ENCODE assay signal across 18 cellular contexts in genomic region chr11:44791546-44791945, GRCh38.
DNase-seq lines count a peak whose midpoint lies in the region; ATAC-seq and TF ChIP-seq lines count a peak whose summit lies in the region.
"Had no signal": no experiment of that assay in that cellular context is flagged by ENCODE, and none has a peak within 500 bp of the region (broad histone marks: within the 10 kb centered on the region; RNA-seq: fewer than 3 reads in every experiment).

No MANE protein-coding gene starts in this region.

- no peak overlapping the region for H3K9ac ChIP-seq in neural cell (ENCODE audit: low read length)
- H3K9ac ChIP-seq: BLaER1 had no signal

- WGBS in right cardiac atrium = 69% methylated on average over 8 of the region's 8 CpGs
- WGBS in spleen, 5 donors = 87 to 92% (median 90%) methylated on average over 4 to 8 of the region's 8 CpGs

- H3K27ac ChIP-seq in right cardiac atrium (ENCODE audit: low read length) (no peak overlapping the region), neural cell (ENCODE audit: low read length) (peak overlapping the region; percentile 99), spleen (no peak overlapping the region)
- H3K27ac ChIP-seq: 22Rv1, BLaER1, C4-2B had no signal

- no peak overlapping the region for H3K4me2 ChIP-seq in neural cell (ENCODE audit: low read length)
- H3K4me2 ChIP-seq: BLaER1, GM23338 had no signal

- no peak for TF ChIP-seq RAD21 in neural cell (conservative IDR thresholded peaks at IDR 0.05)

- TF ChIP-seq CTCF in neural cell (IDR thresholded peaks at IDR 0.05; ENCODE audit: poor library complexity, severe bottlenecking) (no peak), spleen (IDR thresholded peaks at IDR 0.05 in 8 of 11, conservative IDR thresholded peaks at IDR 0.05 in 3 of 11) (no peak)

- no peak for TF ChIP-seq EP300 in neural cell (conservative IDR thresholded peaks at IDR 0.05; ENCODE audit: poor library complexity, severe bottlenecking)

- peaks cover 36% of the 10 kb centered on the region for H3K79me2 ChIP-seq in neural cell (replicated peaks; ENCODE audit: insufficient read depth, low read length)

- H3K9me2 ChIP-seq in neural cell (ENCODE audit: insufficient read depth, low read length) = no peaks in the 10 kb centered on the region

- H3K9me3 ChIP-seq in right cardiac atrium (ENCODE audit: control insufficient read depth, low read length) = no peaks in the 10 kb centered on the region
- no peaks in the 10 kb centered on the region for H3K9me3 ChIP-seq in neural cell (ENCODE audit: low read length)
- H3K9me3 ChIP-seq in spleen = no peaks in the 10 kb centered on the region
- H3K9me3 ChIP-seq: BLaER1, Caco-2, HAP-1 had no signal

- no peaks in the 10 kb centered on the region for H4K20me1 ChIP-seq in neural cell (ENCODE audit: insufficient read depth)
- H4K20me1 ChIP-seq: BLaER1 had no signal

- no peaks in the 10 kb centered on the region for H3K36me3 ChIP-seq in neural cell (ENCODE audit: insufficient read depth, low read length)
- H3K36me3 ChIP-seq in spleen = no peaks in the 10 kb centered on the region
- H3K36me3 ChIP-seq: BLaER1, HAP-1 had no signal

- no peaks in the 10 kb centered on the region for H3F3A ChIP-seq in neural cell (ENCODE audit: insufficient read depth, low read length, poor library complexity, severe bottlenecking)

- H3K27me3 ChIP-seq in right cardiac atrium (ENCODE audit: control insufficient read depth, insufficient read depth) = no peaks in the 10 kb centered on the region
- H3K27me3 ChIP-seq in neural cell (ENCODE audit: insufficient read depth, low read depth, low read length) = no peaks in the 10 kb centered on the region
- peaks cover 0 to 5% (median 0%) of the 10 kb centered on the region in 7 donors for H3K27me3 ChIP-seq in spleen (replicated peaks in 1 of 7)
- H3K27me3 ChIP-seq: BLaER1 had no signal

- H3K4me3 ChIP-seq in right cardiac atrium (ENCODE audit: low read length) (no peak overlapping the region), neural cell (ENCODE audit: low read length) (no peak overlapping the region), spleen (no peak overlapping the region)
- H3K4me3 ChIP-seq: BLaER1, GM23338, HAP-1 had no signal

- intact Hi-C loops in cardiac septum (cut with DNase I) (loop anchor here (5.0 kb wide), 1 partner anchor 86 kb away; no protein-coding TSS in a partner anchor), right cardiac atrium (cut with DNase I) (no loop called here), spleen (cut with DNase I; ENCODE audit: low total_unique reads) (no loop called here)

- H3K4me1 ChIP-seq in right cardiac atrium (ENCODE audit: control insufficient read depth, insufficient read depth, low read length) = peaks cover 24% of the 10 kb centered on the region
- peaks cover 0 to 12% (median 2%) of the 10 kb centered on the region in 6 donors for H3K4me1 ChIP-seq in spleen
- H3K4me1 ChIP-seq: Caco-2, HAP-1 had no signal

- ATAC-seq in right cardiac atrium = no peak
- ATAC-seq: CD8-positive, alpha-beta T cell; GM23338 had no signal

- H2AFZ ChIP-seq in neural cell (ENCODE audit: low read depth, low read length) = no peak overlapping the region
- H2AFZ ChIP-seq: GM23338 had no signal

- TF ChIP-seq POLR2A in spleen (IDR thresholded peaks at IDR 0.05) = no peak

- DNase-seq in cardiac septum (ENCODE audit: low spot score) (peak; percentile 4), right cardiac atrium (no peak), spleen (peak; percentile 19), HK-2 (ENCODE audit: unreplicated experiment) (no peak), HuH-7.5 (ENCODE audit: low spot score) (no peak)
- DNase-seq: Caco-2; CD4-positive, CD25-positive, alpha-beta regulatory T cell; CD8-positive, alpha-beta T cell; DMS79; EL; GF-D8; HFFc6 had no signal

TF ChIP-seq in neural cell, 6 proteins besides CTCF, POLR2A, EP300 and RAD21:
- TF ChIP-seq TAF1 (IDR thresholded peaks at IDR 0.05; ENCODE audit: low read depth) (no peak), EZH2 (IDR thresholded peaks at IDR 0.05; ENCODE audit: borderline replicate concordance, insufficient read depth, low read length, poor library complexity, severe bottlenecking) (no peak), SMC3 (conservative IDR thresholded peaks at IDR 0.05; ENCODE audit: poor library complexity) (no peak), REST (IDR thresholded peaks at IDR 0.05; ENCODE audit: borderline replicate concordance) (no peak), MXI1 (conservative IDR thresholded peaks at IDR 0.05; ENCODE audit: poor library complexity, severe bottlenecking) (no peak), POLR2AphosphoS5 (IDR thresholded peaks at IDR 0.05) (no peak)

Comparison
In these comparisons a context has a peak if more than half of its experiments do, and no peak if none do; other contexts are left out.
1. DNase-seq: peak in cardiac septum (single experiment) and spleen (single experiment); none in right cardiac atrium (0 of 3), HK-2 (single experiment) and HuH-7.5 (single experiment).